ENCODE assay signal across 20 cellular contexts in genomic region chr5:61148516-61148915, GRCh38. TPM values are rescaled to one million over a fixed set of nuclear protein-coding genes. Genes with fewer than 3 reads are reported as not detected.
DNase-seq lines count a peak whose midpoint lies in the region; ATAC-seq and TF ChIP-seq lines count a peak whose summit lies in the region.
"Had no signal": no experiment of that assay in that cellular context is flagged by ENCODE, and none has a peak within 500 bp of the region (broad histone marks: within the 10 kb centered on the region; RNA-seq: fewer than 3 reads in every experiment).

No MANE protein-coding gene starts in this region.

- H2BK15ac ChIP-seq in IMR-90 (ENCODE audit: low read depth, low read length), result no peak overlapping the region

- no peak overlapping the region for H3K14ac ChIP-seq in IMR-90 (replicated peaks; ENCODE audit: low read depth, low read length)

- TF ChIP-seq CTCF in IMR-90 (conservative IDR thresholded peaks at IDR 0.05; ENCODE audit: low read depth, low read length), result no peak
- no peak for TF ChIP-seq CTCF in psoas muscle (IDR thresholded peaks at IDR 0.05)

- dilution Hi-C loops in IMR-90 (cut with HindIII; ENCODE audit: low sequenced_read_pairs, unreplicated experiment), result no loop called here

- H3K27me3 ChIP-seq in IMR-90 (ENCODE audit: control insufficient read depth, insufficient read depth, low read length) (no peaks in the 10 kb centered on the region), psoas muscle (ENCODE audit: insufficient read depth in 3 of 3, low read length in 2 of 3) (no peaks in the 10 kb centered on the region)
- H3K27me3 ChIP-seq: BLaER1 treated with 17β-estradiol and CSF1 and Interleukin-3, amounts not matched to agents 10 nM and 100 nM had no signal

- TF ChIP-seq RAD21 in IMR-90 (IDR thresholded peaks at IDR 0.05; ENCODE audit: low read length), result no peak

- H4K5ac ChIP-seq in IMR-90 (ENCODE audit: low read depth, low read length), result no peak overlapping the region

- H3K23ac ChIP-seq in IMR-90 (ENCODE audit: low read depth, low read length), result no peak overlapping the region

- in situ Hi-C loops in IMR-90 (cut with MboI; ENCODE audit: low sequenced_read_pairs), result no loop called here

- no peak overlapping the region for H3K56ac ChIP-seq in IMR-90 (ENCODE audit: extremely low read depth, insufficient read depth, low read length)

- H4K8ac ChIP-seq in IMR-90 (ENCODE audit: low read depth in 2 of 2, low read length in 2 of 2), result no peak overlapping the region

- H2BK5ac ChIP-seq in IMR-90 (ENCODE audit: low read depth, low read length, poor library complexity, severe bottlenecking), result no peak overlapping the region

- ATAC-seq in IMR-90 (ENCODE audit: low read depth) (peak; percentile 86), Right ventricle myocardium inferior (no peak), psoas muscle (no peak), HG02623 (IDR thresholded peaks at IDR 0.05; ENCODE audit: unreplicated experiment) (no peak)
- ATAC-seq: A549; CD8-positive, alpha-beta T cell; GM12878 had no signal

- H3K9me3 ChIP-seq in IMR-90 (ENCODE audit: control insufficient read depth, insufficient read depth, low read length) (no peaks in the 10 kb centered on the region), psoas muscle (no peaks in the 10 kb centered on the region)
- H3K9me3 ChIP-seq: A549, Caco-2 had no signal

- peaks cover 5% of the 10 kb centered on the region; the same call in 1 of the 2 replicates for H3K4me1 ChIP-seq in IMR-90 (ENCODE audit: control insufficient read depth, insufficient read depth, low read length)
- H3K4me1 ChIP-seq in psoas muscle, result no peaks in the 10 kb centered on the region
- H3K4me1 ChIP-seq: A549; BLaER1 treated with 17β-estradiol and CSF1 and Interleukin-3, amounts not matched to agents 10 nM and 100 nM; Caco-2 had no signal

- no peak overlapping the region for H2AK5ac ChIP-seq in IMR-90 (ENCODE audit: low read depth, low read length)

- H4K20me1 ChIP-seq in IMR-90 (ENCODE audit: insufficient read depth, low read length), result no peaks in the 10 kb centered on the region
- H4K20me1 ChIP-seq: BLaER1 treated with 17β-estradiol and CSF1 and Interleukin-3, amounts not matched to agents 10 nM and 100 nM had no signal

- H3K18ac ChIP-seq in IMR-90 (ENCODE audit: low read depth, low read length), result no peak overlapping the region

- no peak overlapping the region for H2BK20ac ChIP-seq in IMR-90 (ENCODE audit: low read depth, low read length)

- CTCF ChIA-PET in IMR-90 (lab: Yijun Ruan, JAX), result no interaction called here

- H2BK120ac ChIP-seq in IMR-90 (ENCODE audit: low read depth, low read length), result no peak overlapping the region

- H3K9me1 ChIP-seq in IMR-90 (ENCODE audit: insufficient read depth, low read length), result no peaks in the 10 kb centered on the region; the same call in 1 of the 2 replicates

- H3K79me1 ChIP-seq in IMR-90 (ENCODE audit: low read depth in 1 of 2, low read length in 2 of 2), result peaks cover 5 to 7% of the 10 kb centered on the region in 2 experiments; a peak in 3 of 4 replicates

- H3K9ac ChIP-seq in IMR-90 (ENCODE audit: low read depth, low read length), result no peak overlapping the region
- H3K9ac ChIP-seq: BLaER1 treated with 17β-estradiol and CSF1 and Interleukin-3, amounts not matched to agents 10 nM and 100 nM had no signal

- no peak overlapping the region for H3K27ac ChIP-seq in IMR-90 (ENCODE audit: insufficient read depth, low read length)
- no peak overlapping the region for H3K27ac ChIP-seq in psoas muscle
- H3K27ac ChIP-seq: 22Rv1; A549; BLaER1 treated with 17β-estradiol and CSF1 and Interleukin-3, amounts not matched to agents 10 nM and 100 nM; C4-2B had no signal

- H2AFZ ChIP-seq in IMR-90 (replicated peaks; ENCODE audit: low read length, poor library complexity), result no peak overlapping the region

- POLR2A ChIA-PET in IMR-90 (lab: Charles Lee; ENCODE audit: unreplicated experiment), result no interaction called here

- intact Hi-C loops in IMR-90 (cut with micrococcal nuclease), result no loop called here
- intact Hi-C loops in Right ventricle myocardium inferior (cut with DNase I), result no loop called here
- intact Hi-C loops in psoas muscle (cut with DNase I), result no loop called here

- H2AK9ac ChIP-seq in IMR-90 (replicated peaks; ENCODE audit: low read depth, low read length, poor library complexity), result no peak overlapping the region

- DNase-seq in ELR (ENCODE audit: low read depth) (peak; percentile 50), IMR-90 (peak; percentile 66), fibroblast of peridontal ligament (ENCODE audit: extremely low read depth) (peak; percentile 80), iris pigment epithelial cell (ENCODE audit: low read depth) (peak; percentile 14), Right ventricle myocardium inferior (ENCODE audit: missing footprints) (no peak), psoas muscle (no peak), NCI-H69 (lab: John Stamatoyannopoulos, UW) (no peak)
- DNase-seq: AML-193; Caco-2; Calu3; CD4-positive, alpha-beta T cell; CD8-positive, alpha-beta T cell; DMS79 treated with DMSO at 0.1 percent for 48 hours; GDM1 had no signal

- H4K91ac ChIP-seq in IMR-90 (ENCODE audit: insufficient read depth, low read depth, low read length), result no peak overlapping the region

- no peak for TF ChIP-seq POLR2A in IMR-90 (IDR thresholded peaks at IDR 0.05; ENCODE audit: low read depth, low read length)

- H3K4me3 ChIP-seq in IMR-90 (ENCODE audit: insufficient read depth, low read depth, low read length) (no peak overlapping the region), psoas muscle (no peak overlapping the region)
- H3K4me3 ChIP-seq: A549; BLaER1 treated with 17β-estradiol and CSF1 and Interleukin-3, amounts not matched to agents 10 nM and 100 nM; GM12878 had no signal

- no TSS peak for BruUV-seq in IMR-90 (replicated peaks; lab: Mats Ljungman, UMichigan)

- no peaks in the 10 kb centered on the region for H3K36me3 ChIP-seq in IMR-90 (ENCODE audit: control insufficient read depth, insufficient read depth, low read length)
- no peaks in the 10 kb centered on the region for H3K36me3 ChIP-seq in psoas muscle (ENCODE audit: insufficient read depth in 1 of 2, low read depth in 1 of 2)

- no peak overlapping the region for H3K4me2 ChIP-seq in IMR-90 (ENCODE audit: low read depth, low read length)
- H3K4me2 ChIP-seq: A549; BLaER1 treated with 17β-estradiol and CSF1 and Interleukin-3, amounts not matched to agents 10 nM and 100 nM had no signal

- H3K4ac ChIP-seq in IMR-90 (ENCODE audit: low read depth, low read length), result no peak overlapping the region

TF ChIP-seq in IMR-90, 13 proteins besides CTCF, POLR2A, EP300 and RAD21:
- no peak for TF ChIP-seq CHD1 (IDR thresholded peaks at IDR 0.05; ENCODE audit: low read depth, low read length)
- peak; percentile 43; the same call in 1 of the 2 replicates for TF ChIP-seq FOS (IDR thresholded peaks at IDR 0.05; ENCODE audit: low read depth, low read length)

RNA-seq across cellular contexts. Expression of gene SMIM15, which starts 13.8 kb away (rescaled TPM):
- total RNA-seq in IMR-90 (2012; rRNA removed) (94.3 and 101 TPM in 2 replicates), Right ventricle myocardium inferior (24.1 TPM), psoas muscle (10 to 100 TPM; 10.6 to 19.3 (median 14.5) TPM)
- polyA plus RNA-seq in IMR-90 (2012; rRNA removed) (38.5 and 49.7 TPM in 2 replicates), psoas muscle (10 to 100 TPM in 2 of 3 donors, 1 to 10 TPM in 1; 7.0 to 48.7 (median 19.4) TPM)
- polyA plus RNA-seq in IMR-90 (2012; cell fraction: cytosol; rRNA removed), result 13.4 and 28.8 TPM in 2 replicates
- polyA plus RNA-seq in IMR-90 (2012; cell fraction: nucleus; rRNA removed; ENCODE audit: low replicate concordance), result 3.0 and 17.3 TPM in 2 replicates

Comparison
In these comparisons a context has a peak if more than half of its experiments do, and no peak if none do; other contexts are left out.
1. DNase-seq: peak in ELR (single experiment), IMR-90 (single experiment), fibroblast of peridontal ligament (single experiment) and iris pigment epithelial cell (single experiment); none in Right ventricle myocardium inferior (single experiment), psoas muscle (0 of 2) and NCI-H69 (single experiment).